Comparison of ENCODE assay signal across 11 cellular contexts in the genomic region with DNA sequence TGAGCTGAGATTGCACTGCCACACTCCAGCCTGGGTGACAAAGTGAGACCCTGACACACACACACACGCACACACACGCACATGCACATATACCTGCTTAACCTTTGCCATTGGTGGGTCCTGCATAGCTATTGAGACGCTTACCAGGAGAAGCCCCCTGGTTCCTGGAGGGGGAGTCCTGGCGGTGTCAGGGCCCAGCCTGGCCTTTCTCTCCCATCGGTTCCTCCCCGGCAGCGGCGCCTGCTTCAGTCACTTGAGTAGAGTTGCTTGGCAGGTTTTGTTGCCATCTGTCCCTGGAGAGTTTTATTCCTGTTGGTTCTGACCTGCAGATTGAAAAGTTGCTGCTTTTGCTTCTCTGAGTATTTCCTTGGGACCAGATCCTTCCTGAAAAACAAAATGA. TPM values are rescaled to one million over a fixed set of nuclear protein-coding genes. Genes with fewer than 3 reads are reported as not detected.
"Had no signal": no experiment of that assay in that cellular context is flagged by ENCODE, and none has a peak within 500 bp of the region (broad histone marks: within the 10 kb centered on the region; RNA-seq: fewer than 3 reads in every experiment).

No MANE protein-coding gene starts in this region.

- FAIRE-seq: pancreas had no signal

- ATAC-seq: pancreas had no signal

- H3K9me3 Mint-ChIP-seq: brain; central memory CD8-positive, alpha-beta T cell; immature natural killer cell; T-helper 1 cell treated with Interleukin-12 subunit alpha and Interleukin-12 subunit beta and Interleukin-4 antibody, amounts not matched to agents 30 μg/mL and 1 μg/mL, for 36 hours had no signal

- H3K27me3 Mint-ChIP-seq: activated naive CD8-positive, alpha-beta T cell; brain; central memory CD8-positive, alpha-beta T cell had no signal

- DNase-seq: activated CD8-positive, alpha-beta memory T cell treated with anti-CD3 and anti-CD28 coated beads for 24 hours; cortex of kidney; effector CD4-positive, alpha-beta T cell; foreskin keratinocyte; pancreas; tibial artery had no signal

- H3K4me1 Mint-ChIP-seq: brain had no signal

- H3K27ac Mint-ChIP-seq: activated naive CD8-positive, alpha-beta T cell; brain; T-helper 1 cell treated with Interleukin-12 subunit alpha and Interleukin-12 subunit beta and Interleukin-4 antibody, amounts not matched to agents 30 μg/mL and 1 μg/mL, for 36 hours had no signal

- H3K4me3 Mint-ChIP-seq: activated naive CD8-positive, alpha-beta T cell; brain; central memory CD8-positive, alpha-beta T cell; immature natural killer cell; T-helper 1 cell treated with Interleukin-12 subunit alpha and Interleukin-12 subunit beta and Interleukin-4 antibody, amounts not matched to agents 30 μg/mL and 1 μg/mL, for 36 hours had no signal

RNA-seq across cellular contexts. Expression of gene FAM209A, which starts 20.6 kb away (rescaled TPM):
- total RNA-seq: foreskin keratinocyte had no signal
